ENCODE assay signal across 1 cellular context in the genomic region with DNA sequence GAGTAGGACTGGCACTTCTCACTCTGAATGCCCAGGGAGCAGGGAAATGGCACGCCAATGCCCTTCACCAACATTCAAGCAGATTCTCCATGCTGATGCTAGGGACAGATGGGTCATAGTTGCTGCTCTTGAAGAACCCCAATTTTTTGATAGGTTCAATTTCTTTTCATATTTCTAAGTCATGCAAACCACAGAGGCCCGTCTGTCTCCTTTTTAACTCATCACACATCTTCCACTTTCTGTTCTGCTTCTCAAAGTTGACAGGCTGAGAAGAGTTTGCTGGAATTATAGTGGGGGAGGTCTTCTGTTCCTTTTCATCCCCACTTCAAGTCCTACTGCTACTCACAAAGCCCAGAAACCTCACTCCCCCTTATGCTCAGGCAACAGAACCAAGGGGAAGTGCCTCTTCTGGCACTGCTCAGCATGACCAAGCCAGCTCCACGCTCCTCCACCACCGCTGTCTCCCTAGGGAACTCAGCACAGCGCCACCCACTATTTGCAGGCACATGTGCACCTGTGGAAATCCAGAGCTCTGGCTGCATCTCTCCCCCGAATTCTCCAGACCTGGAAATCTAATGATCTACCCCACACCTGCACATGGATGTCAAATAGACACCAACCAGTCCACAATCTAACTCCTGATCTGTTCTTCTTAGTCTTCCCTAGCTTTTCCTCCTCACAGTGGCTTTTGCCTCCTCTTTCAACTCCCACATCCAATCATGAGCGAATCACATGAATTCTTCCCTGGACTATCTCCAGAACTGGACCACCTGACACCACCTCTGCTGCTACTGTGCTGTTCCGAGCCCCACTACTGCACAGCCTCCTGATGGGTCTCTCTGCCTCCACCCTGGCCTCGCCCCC.
TF ChIP-seq lines count a peak whose summit lies in the region.

No MANE protein-coding gene starts in this region.

TF ChIP-seq in SK-N-SH treated with all-trans-retinoic acid at 6 μM for 48 hours, 23 proteins besides CTCF, POLR2A, EP300 and RAD21 (continued from another document):
- TF ChIP-seq, protein P1, sequence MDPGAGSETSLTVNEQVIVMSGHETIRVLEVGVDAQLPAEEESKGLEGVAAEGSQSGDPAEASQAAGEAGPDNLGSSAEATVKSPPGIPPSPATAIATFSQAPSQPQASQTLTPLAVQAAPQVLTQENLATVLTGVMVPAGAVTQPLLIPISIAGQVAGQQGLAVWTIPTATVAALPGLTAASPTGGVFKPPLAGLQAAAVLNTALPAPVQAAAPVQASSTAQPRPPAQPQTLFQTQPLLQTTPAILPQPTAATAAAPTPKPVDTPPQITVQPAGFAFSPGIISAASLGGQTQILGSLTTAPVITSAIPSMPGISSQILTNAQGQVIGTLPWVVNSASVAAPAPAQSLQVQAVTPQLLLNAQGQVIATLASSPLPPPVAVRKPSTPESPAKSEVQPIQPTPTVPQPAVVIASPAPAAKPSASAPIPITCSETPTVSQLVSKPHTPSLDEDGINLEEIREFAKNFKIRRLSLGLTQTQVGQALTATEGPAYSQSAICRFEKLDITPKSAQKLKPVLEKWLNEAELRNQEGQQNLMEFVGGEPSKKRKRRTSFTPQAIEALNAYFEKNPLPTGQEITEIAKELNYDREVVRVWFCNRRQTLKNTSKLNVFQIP (CRISPR knock-in tag; IDR thresholded peaks at IDR 0.05; ENCODE audit: borderline replicate concordance, low read depth): no peak
- TF ChIP-seq ZC3H10 (CRISPR knock-in tag; IDR thresholded peaks at IDR 0.05) (no peak), ARNTL (CRISPR knock-in tag; IDR thresholded peaks at IDR 0.05; ENCODE audit: borderline replicate concordance, low read depth) (no peak), PPARA (CRISPR knock-in tag; IDR thresholded peaks at IDR 0.05; ENCODE audit: borderline replicate concordance) (no peak)
TF ChIP-seq in SK-N-SH treated with all-trans-retinoic acid at 6 μM for 48 hours: peak in this region for 0.
